2 cellular contexts compared by ENCODE assay signal in the genomic region with DNA sequence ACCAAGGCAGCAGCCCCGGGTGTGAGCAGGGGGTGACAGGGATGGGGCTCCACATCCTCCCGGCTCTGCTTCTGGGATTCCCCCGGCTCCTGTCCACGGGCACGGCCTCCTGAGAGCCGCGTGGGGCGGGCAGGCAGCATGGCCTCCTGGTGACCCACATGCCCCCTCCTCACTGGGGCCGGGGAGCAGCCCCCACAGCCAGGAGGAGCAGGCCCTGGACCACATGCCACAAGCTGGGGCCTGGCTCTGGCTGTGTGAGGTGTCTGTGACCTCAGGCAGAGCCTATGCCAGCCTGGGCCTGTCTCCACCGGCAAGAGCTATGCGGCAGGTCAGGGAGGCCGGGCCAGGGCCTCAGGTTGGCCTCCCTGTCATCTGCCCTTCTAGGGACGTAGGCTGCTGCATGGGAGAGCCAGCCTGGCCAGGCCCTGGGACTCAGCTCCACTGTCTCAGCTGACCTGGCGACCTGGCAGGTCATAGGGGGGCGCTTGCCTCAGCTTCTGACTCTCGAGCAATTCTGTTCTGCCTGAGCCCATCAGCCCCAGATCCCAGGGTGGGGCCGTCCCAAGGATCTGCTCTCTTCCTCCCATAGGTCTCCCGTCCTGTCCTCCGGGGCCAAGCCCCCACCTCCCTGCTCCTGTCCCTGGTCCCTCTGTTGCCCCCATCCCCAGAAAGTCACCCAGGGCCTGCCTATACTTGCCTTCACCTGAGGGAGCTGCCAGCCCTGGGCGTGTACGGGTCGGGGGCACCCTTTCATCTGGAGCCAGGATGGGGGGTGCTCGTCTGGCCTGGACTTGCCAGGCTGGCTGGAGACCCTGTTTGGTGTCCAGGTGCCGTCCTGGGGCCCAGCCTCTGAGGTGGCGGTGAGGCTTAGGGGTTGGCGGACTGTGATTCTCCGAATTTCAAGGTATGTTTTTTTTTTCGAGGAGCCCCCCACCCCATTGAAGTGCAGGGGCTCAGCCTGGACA.
TF ChIP-seq lines count a peak whose summit lies in the region.

No MANE protein-coding gene starts in this region.

TF ChIP-seq in SK-N-SH, 30 proteins besides CTCF, POLR2A, EP300 and RAD21:
- TF ChIP-seq FOXJ3 (CRISPR knock-in tag; IDR thresholded peaks at IDR 0.05) (no peak), GABPA (IDR thresholded peaks at IDR 0.05; ENCODE audit: low read depth) (no peak), FOSL2 (IDR thresholded peaks at IDR 0.05; ENCODE audit: borderline replicate concordance, low read depth) (no peak)
- TF ChIP-seq, protein P1, sequence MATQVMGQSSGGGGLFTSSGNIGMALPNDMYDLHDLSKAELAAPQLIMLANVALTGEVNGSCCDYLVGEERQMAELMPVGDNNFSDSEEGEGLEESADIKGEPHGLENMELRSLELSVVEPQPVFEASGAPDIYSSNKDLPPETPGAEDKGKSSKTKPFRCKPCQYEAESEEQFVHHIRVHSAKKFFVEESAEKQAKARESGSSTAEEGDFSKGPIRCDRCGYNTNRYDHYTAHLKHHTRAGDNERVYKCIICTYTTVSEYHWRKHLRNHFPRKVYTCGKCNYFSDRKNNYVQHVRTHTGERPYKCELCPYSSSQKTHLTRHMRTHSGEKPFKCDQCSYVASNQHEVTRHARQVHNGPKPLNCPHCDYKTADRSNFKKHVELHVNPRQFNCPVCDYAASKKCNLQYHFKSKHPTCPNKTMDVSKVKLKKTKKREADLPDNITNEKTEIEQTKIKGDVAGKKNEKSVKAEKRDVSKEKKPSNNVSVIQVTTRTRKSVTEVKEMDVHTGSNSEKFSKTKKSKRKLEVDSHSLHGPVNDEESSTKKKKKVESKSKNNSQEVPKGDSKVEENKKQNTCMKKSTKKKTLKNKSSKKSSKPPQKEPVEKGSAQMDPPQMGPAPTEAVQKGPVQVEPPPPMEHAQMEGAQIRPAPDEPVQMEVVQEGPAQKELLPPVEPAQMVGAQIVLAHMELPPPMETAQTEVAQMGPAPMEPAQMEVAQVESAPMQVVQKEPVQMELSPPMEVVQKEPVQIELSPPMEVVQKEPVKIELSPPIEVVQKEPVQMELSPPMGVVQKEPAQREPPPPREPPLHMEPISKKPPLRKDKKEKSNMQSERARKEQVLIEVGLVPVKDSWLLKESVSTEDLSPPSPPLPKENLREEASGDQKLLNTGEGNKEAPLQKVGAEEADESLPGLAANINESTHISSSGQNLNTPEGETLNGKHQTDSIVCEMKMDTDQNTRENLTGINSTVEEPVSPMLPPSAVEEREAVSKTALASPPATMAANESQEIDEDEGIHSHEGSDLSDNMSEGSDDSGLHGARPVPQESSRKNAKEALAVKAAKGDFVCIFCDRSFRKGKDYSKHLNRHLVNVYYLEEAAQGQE (IDR thresholded peaks at IDR 0.05; ENCODE audit: low read depth, low read length) = no peak

TF ChIP-seq in SK-N-SH treated with all-trans-retinoic acid at 6 μM for 48 hours, 23 proteins besides CTCF, POLR2A, EP300 and RAD21:
- TF ChIP-seq TOX (CRISPR knock-in tag; IDR thresholded peaks at IDR 0.05; ENCODE audit: borderline replicate concordance) = no peak
- no peak for TF ChIP-seq RARB (CRISPR knock-in tag; IDR thresholded peaks at IDR 0.05)
- no peak for TF ChIP-seq ZNF8 (CRISPR knock-in tag; IDR thresholded peaks at IDR 0.05)
- TF ChIP-seq ZFP3 (CRISPR knock-in tag; IDR thresholded peaks at IDR 0.05) = no peak
- no peak for TF ChIP-seq CSDC2 (CRISPR knock-in tag; IDR thresholded peaks at IDR 0.05)
- TF ChIP-seq ZNF70 (CRISPR knock-in tag; IDR thresholded peaks at IDR 0.05) = no peak
- TF ChIP-seq ISL1 (CRISPR knock-in tag; IDR thresholded peaks at IDR 0.05) = no peak
- TF ChIP-seq SNAI2 (CRISPR knock-in tag; IDR thresholded peaks at IDR 0.05) = no peak
- TF ChIP-seq, protein P2, sequence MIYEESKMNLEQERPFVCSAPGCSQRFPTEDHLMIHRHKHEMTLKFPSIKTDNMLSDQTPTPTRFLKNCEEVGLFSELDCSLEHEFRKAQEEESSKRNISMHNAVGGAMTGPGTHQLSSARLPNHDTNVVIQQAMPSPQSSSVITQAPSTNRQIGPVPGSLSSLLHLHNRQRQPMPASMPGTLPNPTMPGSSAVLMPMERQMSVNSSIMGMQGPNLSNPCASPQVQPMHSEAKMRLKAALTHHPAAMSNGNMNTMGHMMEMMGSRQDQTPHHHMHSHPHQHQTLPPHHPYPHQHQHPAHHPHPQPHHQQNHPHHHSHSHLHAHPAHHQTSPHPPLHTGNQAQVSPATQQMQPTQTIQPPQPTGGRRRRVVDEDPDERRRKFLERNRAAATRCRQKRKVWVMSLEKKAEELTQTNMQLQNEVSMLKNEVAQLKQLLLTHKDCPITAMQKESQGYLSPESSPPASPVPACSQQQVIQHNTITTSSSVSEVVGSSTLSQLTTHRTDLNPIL (CRISPR knock-in tag; IDR thresholded peaks at IDR 0.05; ENCODE audit: low read depth) = no peak
- no peak for TF ChIP-seq PATZ1 (CRISPR knock-in tag; IDR thresholded peaks at IDR 0.05; ENCODE audit: borderline replicate concordance)
- TF ChIP-seq ESRRG (CRISPR knock-in tag; IDR thresholded peaks at IDR 0.05) = no peak
- TF ChIP-seq, protein P3, sequence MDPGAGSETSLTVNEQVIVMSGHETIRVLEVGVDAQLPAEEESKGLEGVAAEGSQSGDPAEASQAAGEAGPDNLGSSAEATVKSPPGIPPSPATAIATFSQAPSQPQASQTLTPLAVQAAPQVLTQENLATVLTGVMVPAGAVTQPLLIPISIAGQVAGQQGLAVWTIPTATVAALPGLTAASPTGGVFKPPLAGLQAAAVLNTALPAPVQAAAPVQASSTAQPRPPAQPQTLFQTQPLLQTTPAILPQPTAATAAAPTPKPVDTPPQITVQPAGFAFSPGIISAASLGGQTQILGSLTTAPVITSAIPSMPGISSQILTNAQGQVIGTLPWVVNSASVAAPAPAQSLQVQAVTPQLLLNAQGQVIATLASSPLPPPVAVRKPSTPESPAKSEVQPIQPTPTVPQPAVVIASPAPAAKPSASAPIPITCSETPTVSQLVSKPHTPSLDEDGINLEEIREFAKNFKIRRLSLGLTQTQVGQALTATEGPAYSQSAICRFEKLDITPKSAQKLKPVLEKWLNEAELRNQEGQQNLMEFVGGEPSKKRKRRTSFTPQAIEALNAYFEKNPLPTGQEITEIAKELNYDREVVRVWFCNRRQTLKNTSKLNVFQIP (CRISPR knock-in tag; IDR thresholded peaks at IDR 0.05; ENCODE audit: borderline replicate concordance, low read depth) = no peak
- no peak for TF ChIP-seq TSHZ2 (CRISPR knock-in tag; IDR thresholded peaks at IDR 0.05)
- no peak for TF ChIP-seq ZC3H10 (CRISPR knock-in tag; IDR thresholded peaks at IDR 0.05)
